In the genomic region with DNA sequence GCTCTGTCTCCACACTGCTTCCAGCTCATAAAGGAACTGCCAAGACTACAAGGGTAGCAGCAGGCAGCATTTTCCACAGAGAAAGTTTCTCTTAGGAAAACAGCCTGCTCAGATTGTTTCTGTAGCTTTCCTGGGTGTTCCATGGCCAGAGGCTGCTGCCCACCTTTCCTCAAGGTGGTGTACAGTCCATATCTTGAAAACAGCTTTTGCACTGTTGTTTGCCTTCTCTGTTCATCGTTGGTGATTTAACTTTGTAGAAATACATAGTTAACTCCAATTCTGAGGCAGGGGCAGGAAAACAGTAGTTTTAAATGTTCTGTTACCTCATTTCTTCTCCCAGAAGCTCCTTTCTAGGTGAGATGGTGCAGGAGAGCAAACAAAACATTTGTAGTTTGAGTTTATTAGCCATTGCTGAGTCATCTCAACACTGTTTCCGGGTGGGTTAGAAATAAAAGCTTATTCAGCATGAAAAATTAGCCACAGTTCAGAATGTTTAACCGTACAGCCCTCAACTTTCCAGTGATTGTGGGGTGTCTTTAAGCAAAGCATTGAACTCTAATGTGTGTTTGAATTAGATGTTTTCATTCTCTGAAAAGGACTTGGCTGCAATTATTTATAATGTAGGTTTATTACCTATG, we compare ENCODE assay signal across 1 cellular context.
TF ChIP-seq lines count a peak whose summit lies in the region.

No MANE protein-coding gene starts in this region.

TF ChIP-seq in K562, 482 proteins besides CTCF, POLR2A, EP300 and RAD21 (continued from another document):
- TF ChIP-seq MGA (IDR thresholded peaks at IDR 0.05) (no peak), HINFP (tag; conservative IDR thresholded peaks at IDR 0.05; ENCODE audit: low read depth) (no peak), NFE2 (IDR thresholded peaks at IDR 0.05; ENCODE audit: low read depth) (peak; percentile 96), KDM1A (IDR thresholded peaks at IDR 0.05) (no peak), JUND (IDR thresholded peaks at IDR 0.05; ENCODE audit: borderline replicate concordance, low read depth, low read length) (0 out of 2 replicates have a peak, but pooled peaks have one; percentile 46), JUND (tag; IDR thresholded peaks at IDR 0.05; ENCODE audit: borderline replicate concordance, low read depth, low read length) (peak; percentile 68; the same call in 1 of the 3 replicates), C11orf30 (IDR thresholded peaks at IDR 0.05; ENCODE audit: low read depth) (peak; percentile 100), NELFE (IDR thresholded peaks at IDR 0.05; ENCODE audit: insufficient read depth, insufficient read length) (no peak), ZNF316 (IDR thresholded peaks at IDR 0.05) (peak; percentile 100), AFF4 (CRISPR knock-in tag; IDR thresholded peaks at IDR 0.05) (no peak), ARID1B (IDR thresholded peaks at IDR 0.05) (peak; percentile 22; the same call in 1 of the 2 replicates), CGGBP1 (CRISPR knock-in tag; IDR thresholded peaks at IDR 0.05) (no peak), ETV1 (tag; conservative IDR thresholded peaks at IDR 0.05; ENCODE audit: low read depth) (peak; percentile 54), LEF1 (IDR thresholded peaks at IDR 0.05) (0 out of 2 replicates have a peak, but pooled peaks have one; percentile 45), MAFK (IDR thresholded peaks at IDR 0.05; ENCODE audit: low read length) (peak; percentile 96), ZNF12 (CRISPR knock-in tag; IDR thresholded peaks at IDR 0.05) (no peak), NR2C2 (CRISPR knock-in tag; IDR thresholded peaks at IDR 0.05) (no peak), NR2C2 (tag; IDR thresholded peaks at IDR 0.05) (peak; percentile 40; the same call in 1 of the 2 replicates), ELF1 (tag; IDR thresholded peaks at IDR 0.05) (peak; percentile 49; the same call in 1 of the 2 replicates), ZFPM2 (CRISPR knock-in tag; IDR thresholded peaks at IDR 0.05) (no peak), MTA1 (IDR thresholded peaks at IDR 0.05; ENCODE audit: borderline replicate concordance) (no peak), POLR2H (tag; IDR thresholded peaks at IDR 0.05; ENCODE audit: low read depth) (no peak), ZNF592 (IDR thresholded peaks at IDR 0.05) (peak; percentile 79), NR2C1 (IDR thresholded peaks at IDR 0.05) (no peak), NR2C1 (tag; IDR thresholded peaks at IDR 0.05) (0 out of 2 replicates have a peak, but pooled peaks have one; percentile 30), BACH1 (tag; IDR thresholded peaks at IDR 0.05) (peak; percentile 96), NFE2L1 (tag; IDR thresholded peaks at IDR 0.05; ENCODE audit: borderline replicate concordance, low read depth) (peak; percentile 75), FOSL1 (tag; conservative IDR thresholded peaks at IDR 0.05) (peak; percentile 50), PTTG1 (tag; IDR thresholded peaks at IDR 0.05; ENCODE audit: low read depth) (no peak), MAFG (tag; conservative IDR thresholded peaks at IDR 0.05) (peak; percentile 99), DPF2 (IDR thresholded peaks at IDR 0.05) (peak; percentile 54; the same call in 1 of the 2 replicates), ATF3 (IDR thresholded peaks at IDR 0.05) (peak; percentile 53; the same call in 1 of the 2 replicates), ATF3 (CRISPR knock-in tag; conservative IDR thresholded peaks at IDR 0.05) (no peak), HMG20A (CRISPR knock-in tag; conservative IDR thresholded peaks at IDR 0.05) (no peak)
